ENCODE assay signal across 1 cellular context in genomic region chr12:132269266-132269968, GRCh38.
TF ChIP-seq lines count a peak whose summit lies in the region.

No MANE protein-coding gene starts in this region.

TF ChIP-seq in WTC11, 78 proteins besides CTCF, POLR2A, EP300 and RAD21 (continued from another document):
- TF ChIP-seq, protein P1, sequence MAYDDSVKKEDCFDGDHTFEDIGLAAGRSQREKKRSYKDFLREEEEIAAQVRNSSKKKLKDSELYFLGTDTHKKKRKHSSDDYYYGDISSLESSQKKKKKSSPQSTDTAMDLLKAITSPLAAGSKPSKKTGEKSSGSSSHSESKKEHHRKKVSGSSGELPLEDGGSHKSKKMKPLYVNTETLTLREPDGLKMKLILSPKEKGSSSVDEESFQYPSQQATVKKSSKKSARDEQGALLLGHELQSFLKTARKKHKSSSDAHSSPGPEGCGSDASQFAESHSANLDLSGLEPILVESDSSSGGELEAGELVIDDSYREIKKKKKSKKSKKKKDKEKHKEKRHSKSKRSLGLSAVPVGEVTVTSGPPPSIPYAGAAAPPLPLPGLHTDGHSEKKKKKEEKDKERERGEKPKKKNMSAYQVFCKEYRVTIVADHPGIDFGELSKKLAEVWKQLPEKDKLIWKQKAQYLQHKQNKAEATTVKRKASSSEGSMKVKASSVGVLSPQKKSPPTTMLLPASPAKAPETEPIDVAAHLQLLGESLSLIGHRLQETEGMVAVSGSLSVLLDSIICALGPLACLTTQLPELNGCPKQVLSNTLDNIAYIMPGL (CRISPR knock-in tag; IDR thresholded peaks at IDR 0.05), result no peak
- TF ChIP-seq, protein P2, sequence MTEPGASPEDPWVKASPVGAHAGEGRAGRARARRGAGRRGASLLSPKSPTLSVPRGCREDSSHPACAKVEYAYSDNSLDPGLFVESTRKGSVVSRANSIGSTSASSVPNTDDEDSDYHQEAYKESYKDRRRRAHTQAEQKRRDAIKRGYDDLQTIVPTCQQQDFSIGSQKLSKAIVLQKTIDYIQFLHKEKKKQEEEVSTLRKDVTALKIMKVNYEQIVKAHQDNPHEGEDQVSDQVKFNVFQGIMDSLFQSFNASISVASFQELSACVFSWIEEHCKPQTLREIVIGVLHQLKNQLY (CRISPR knock-in tag; IDR thresholded peaks at IDR 0.05), result no peak
- TF ChIP-seq HMGA2 (CRISPR knock-in tag; IDR thresholded peaks at IDR 0.05), result no peak
- no peak for TF ChIP-seq RELA (CRISPR knock-in tag; IDR thresholded peaks at IDR 0.05; ENCODE audit: borderline replicate concordance)
- no peak for TF ChIP-seq MYBL2 (CRISPR knock-in tag; IDR thresholded peaks at IDR 0.05)
- no peak for TF ChIP-seq FOXP1 (CRISPR knock-in tag; IDR thresholded peaks at IDR 0.05; ENCODE audit: borderline replicate concordance)
